ENCODE assay signal across 12 cellular contexts in the genomic region with DNA sequence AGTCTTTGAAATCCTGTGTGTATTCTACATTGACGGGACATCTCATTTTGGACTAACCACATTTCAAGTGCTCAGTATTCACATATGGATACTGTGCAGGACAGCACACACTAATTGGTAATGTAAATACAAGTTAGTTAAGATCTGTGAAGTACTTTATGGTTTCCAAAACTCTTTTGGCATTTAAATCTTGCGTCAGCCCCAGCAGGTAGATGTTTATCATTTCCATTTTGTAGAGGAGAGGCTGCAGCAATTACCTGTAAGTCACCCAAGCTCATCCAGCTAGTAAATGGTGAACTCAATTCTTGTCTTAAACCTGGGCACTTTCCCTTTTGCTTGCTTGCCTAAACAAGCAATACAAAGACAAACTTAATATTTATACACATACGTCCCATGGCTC. TPM values are rescaled to one million over a fixed set of nuclear protein-coding genes. Genes with fewer than 3 reads are reported as not detected.
DNase-seq lines count a peak whose midpoint lies in the region; ATAC-seq and TF ChIP-seq lines count a peak whose summit lies in the region.
"Had no signal": no experiment of that assay in that cellular context is flagged by ENCODE, and none has a peak within 500 bp of the region (broad histone marks: within the 10 kb centered on the region; RNA-seq: fewer than 3 reads in every experiment).

No MANE protein-coding gene starts in this region.

- TF ChIP-seq CTCF in GM23338 (conservative IDR thresholded peaks at IDR 0.05; ENCODE audit: low read depth in 2 of 2) (no peak), neutrophil (IDR thresholded peaks at IDR 0.05) (no peak)

- no peaks in the 10 kb centered on the region for H3K27me3 ChIP-seq in GM23338 (ENCODE audit: insufficient read depth)
- no peaks in the 10 kb centered on the region for H3K27me3 ChIP-seq in adipocyte (replicated peaks; ENCODE audit: control insufficient read depth, insufficient read depth, low read length)
- H3K27me3 ChIP-seq in neutrophil: no peaks in the 10 kb centered on the region

- H3K4me3 ChIP-seq in GM23338: peak overlapping the region; percentile 93; the same call in 1 of the 2 replicates
- H3K4me3 ChIP-seq in adipocyte (ENCODE audit: low read length): no peak overlapping the region
- H3K4me3 ChIP-seq in neutrophil (ENCODE audit: low read depth in 1 of 2, low read length in 1 of 2): no peak overlapping the region

- H3K79me2 ChIP-seq in GM23338 (replicated peaks; ENCODE audit: insufficient read depth): peaks cover 19% of the 10 kb centered on the region

- H3K9me3 Mint-ChIP-seq in T-helper 1 cell treated with Interleukin-12 subunit alpha and Interleukin-12 subunit beta and Interleukin-4 antibody, amounts not matched to agents 30 μg/mL and 1 μg/mL, for 36 hours: no peaks in the 10 kb centered on the region
- no peaks in the 10 kb centered on the region for H3K9me3 Mint-ChIP-seq in GM23338

- DNase-seq in T-helper 1 cell (no peak), GM23338 (ENCODE audit: low spot score) (no peak), adipocyte (ENCODE audit: low read depth) (no peak), pons (ENCODE audit: low spot score) (no peak), GM03348 (ENCODE audit: low spot score) (no peak), HPDE6-E6E7 (ENCODE audit: extremely low spot score) (no peak)
- DNase-seq: 8988T; activated naive CD4-positive, alpha-beta T cell treated with Interleukin-2 at 50 U/mL for 16 hours; NCI-H1092 had no signal

- H3K4me3 Mint-ChIP-seq in T-helper 1 cell treated with Interleukin-12 subunit alpha and Interleukin-12 subunit beta and Interleukin-4 antibody, amounts not matched to agents 30 μg/mL and 1 μg/mL, for 36 hours: peak overlapping the region; percentile 28
- H3K4me3 Mint-ChIP-seq in GM23338: peak overlapping the region; percentile 99; the same call in 2 of the 3 replicates

- H3K27ac ChIP-seq in GM23338 (ENCODE audit: low read depth): no peak overlapping the region
- peak overlapping the region; percentile 100 for H3K27ac ChIP-seq in neutrophil

- H3F3A ChIP-seq in GM23338 (replicated peaks; ENCODE audit: low read depth): 0 out of 2 replicates have a peak, but pooled peaks cover 3% of the 10 kb centered on the region

- H3K9me3 ChIP-seq in adipocyte (ENCODE audit: control insufficient read depth, low read length) (no peaks in the 10 kb centered on the region), neutrophil (no peaks in the 10 kb centered on the region)
- H3K9me3 ChIP-seq: heart left ventricle had no signal

- no peak overlapping the region for H3K27ac Mint-ChIP-seq in T-helper 1 cell treated with Interleukin-12 subunit alpha and Interleukin-12 subunit beta and Interleukin-4 antibody, amounts not matched to agents 30 μg/mL and 1 μg/mL, for 36 hours
- H3K27ac Mint-ChIP-seq in GM23338: no peak overlapping the region

- H3K4me1 ChIP-seq in GM23338 (ENCODE audit: insufficient read depth) (peaks cover 13% of the 10 kb centered on the region), adipocyte (ENCODE audit: control insufficient read depth, insufficient read depth, low read length) (peaks cover 46% of the 10 kb centered on the region), neutrophil (ENCODE audit: control insufficient read depth in 1 of 2, insufficient read depth in 1 of 2, low read depth in 1 of 2, low read length in 1 of 2) (peaks cover 84% of the 10 kb centered on the region in 2 experiments)

- H3K36me3 Mint-ChIP-seq in T-helper 1 cell treated with Interleukin-12 subunit alpha and Interleukin-12 subunit beta and Interleukin-4 antibody, amounts not matched to agents 30 μg/mL and 1 μg/mL, for 36 hours (ENCODE audit: low read depth): peaks cover 15% of the 10 kb centered on the region
- peaks cover 4% of the 10 kb centered on the region; the same call in 2 of the 3 replicates for H3K36me3 Mint-ChIP-seq in GM23338 (ENCODE audit: low read depth)

- H3K9me2 ChIP-seq in GM23338 (ENCODE audit: insufficient read depth): no peaks in the 10 kb centered on the region

- no peak overlapping the region for H2AFZ ChIP-seq in GM23338

- H3K4me2 ChIP-seq in GM23338: peak overlapping the region; percentile 100; the same call in 1 of the 2 replicates

- H3K4me1 Mint-ChIP-seq in T-helper 1 cell treated with Interleukin-12 subunit alpha and Interleukin-12 subunit beta and Interleukin-4 antibody, amounts not matched to agents 30 μg/mL and 1 μg/mL, for 36 hours (ENCODE audit: low read depth): peaks cover 43% of the 10 kb centered on the region
- H3K4me1 Mint-ChIP-seq in GM23338: peaks cover 17% of the 10 kb centered on the region

- H3K36me3 ChIP-seq in GM23338 (ENCODE audit: insufficient read depth) (no peaks in the 10 kb centered on the region; the same call in 1 of the 2 replicates), adipocyte (ENCODE audit: control insufficient read depth, insufficient read depth, low read length, severe bottlenecking) (no peaks in the 10 kb centered on the region), neutrophil (peaks cover 11% of the 10 kb centered on the region)

- peak overlapping the region; percentile 96 for H3K9ac ChIP-seq in adipocyte (ENCODE audit: low read length)

- H4K20me1 ChIP-seq in GM23338 (replicated peaks; ENCODE audit: insufficient read depth): peaks cover 7% of the 10 kb centered on the region; the same call in 1 of the 2 replicates

- ATAC-seq in GM23338: no peak

- peaks cover 7% of the 10 kb centered on the region for H3K27me3 Mint-ChIP-seq in T-helper 1 cell treated with Interleukin-12 subunit alpha and Interleukin-12 subunit beta and Interleukin-4 antibody, amounts not matched to agents 30 μg/mL and 1 μg/mL, for 36 hours (ENCODE audit: low read depth)
- H3K27me3 Mint-ChIP-seq in GM23338 (ENCODE audit: insufficient read depth, low read depth, poor library complexity): peaks cover 10% of the 10 kb centered on the region

TF ChIP-seq in GM23338, 12 proteins besides CTCF, POLR2A, EP300 and RAD21:
- no peak for TF ChIP-seq JUNB (IDR thresholded peaks at IDR 0.05; ENCODE audit: unreplicated experiment)

RNA-seq across cellular contexts. Expression of a gene that starts 1.6 kb away (rescaled TPM):
- 24.3 and 55.6 TPM in 2 replicates for total RNA-seq in GM23338 (2014; rRNA removed; shearing (Covaris generic))
- polyA plus RNA-seq in GM23338 (2016; fragmentation: Nextera tagmentation; extraction: Ambion mirVana): 47.0 and 48.0 TPM in 2 replicates
